Comparison of ENCODE assay signal across 2 cellular contexts in the genomic region with DNA sequence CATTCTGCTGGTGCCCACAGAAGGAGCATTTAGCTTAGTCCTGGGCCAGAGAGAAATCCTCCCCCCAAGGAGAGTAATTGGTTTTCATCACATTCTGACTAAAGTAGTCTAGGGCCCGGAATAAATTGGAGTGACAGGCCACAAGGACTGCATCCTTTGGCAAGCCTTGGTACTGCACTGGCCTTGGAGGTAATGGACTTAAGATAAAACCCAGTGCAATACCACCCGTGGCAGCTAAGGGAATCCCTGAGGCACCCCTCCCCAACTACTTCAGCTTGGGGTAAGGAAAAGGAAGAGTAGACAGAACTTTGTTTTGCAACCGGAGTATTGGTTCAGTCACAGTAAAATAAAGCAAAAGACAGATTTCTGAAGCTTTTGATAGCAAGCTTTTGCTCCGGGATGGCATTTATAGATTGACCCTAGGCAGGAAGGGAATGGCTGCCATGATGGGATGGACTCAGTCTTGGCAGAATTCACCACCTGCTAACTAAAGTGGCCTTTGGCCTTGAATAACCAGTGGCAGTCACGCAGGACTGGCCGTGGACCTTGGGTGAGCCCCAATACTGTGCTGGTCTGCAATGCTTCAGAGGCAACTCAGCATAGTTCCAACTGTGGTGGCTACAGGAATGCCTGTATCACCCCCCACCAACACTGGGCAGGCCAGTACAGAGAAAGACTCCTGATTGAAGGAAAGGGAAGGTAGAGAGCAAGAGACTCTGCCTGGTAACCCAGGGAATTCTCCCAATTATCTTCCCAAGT.
TF ChIP-seq lines count a peak whose summit lies in the region.

No MANE protein-coding gene starts in this region.

TF ChIP-seq in HCT116, 20 proteins besides CTCF, POLR2A, EP300 and RAD21:
- TF ChIP-seq POLR2AphosphoS5 (IDR thresholded peaks at IDR 0.05; ENCODE audit: low read depth, low read length) (no peak), ZFX (IDR thresholded peaks at IDR 0.05) (no peak), YY1 (IDR thresholded peaks at IDR 0.05; ENCODE audit: extremely low read depth, insufficient replicate concordance, low read depth, low read length) (no peak), SRF (IDR thresholded peaks at IDR 0.05; ENCODE audit: low read depth) (no peak), EZH2phosphoT487 (IDR thresholded peaks at IDR 0.05; ENCODE audit: borderline replicate concordance) (no peak), TCF7L2 (IDR thresholded peaks at IDR 0.05; ENCODE audit: borderline replicate concordance, extremely low read depth, insufficient read depth, insufficient read length) (no peak)
- TF ChIP-seq, protein P1, sequence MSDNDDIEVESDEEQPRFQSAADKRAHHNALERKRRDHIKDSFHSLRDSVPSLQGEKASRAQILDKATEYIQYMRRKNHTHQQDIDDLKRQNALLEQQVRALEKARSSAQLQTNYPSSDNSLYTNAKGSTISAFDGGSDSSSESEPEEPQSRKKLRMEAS (IDR thresholded peaks at IDR 0.05), result no peak
TF ChIP-seq in HCT116: peak in this region for 0.

TF ChIP-seq in H1, 55 proteins besides CTCF, POLR2A, EP300 and RAD21:
- TF ChIP-seq PHF8 (conservative IDR thresholded peaks at IDR 0.05; ENCODE audit: low read depth, low read length) (no peak), ATF2 (IDR thresholded peaks at IDR 0.05; ENCODE audit: low read length) (no peak), SIRT6 (IDR thresholded peaks at IDR 0.05; ENCODE audit: low read length) (no peak), JUN (IDR thresholded peaks at IDR 0.05; ENCODE audit: low read depth, low read length) (no peak), GABPA (IDR thresholded peaks at IDR 0.05; ENCODE audit: borderline replicate concordance, insufficient read depth, low read length) (no peak), KDM1A (IDR thresholded peaks at IDR 0.05; ENCODE audit: borderline replicate concordance, low read length) (no peak), YY1 (IDR thresholded peaks at IDR 0.05; ENCODE audit: low read depth, low read length) (no peak), GTF2F1 (IDR thresholded peaks at IDR 0.05; ENCODE audit: borderline replicate concordance, low read depth, low read length) (no peak), CEBPB (IDR thresholded peaks at IDR 0.05; ENCODE audit: low read depth, low read length) (no peak), CHD2 (IDR thresholded peaks at IDR 0.05; ENCODE audit: low read length) (no peak), SAP30 (IDR thresholded peaks at IDR 0.05; ENCODE audit: insufficient read depth, insufficient replicate concordance, low read length) (no peak), FOSL1 (IDR thresholded peaks at IDR 0.05; ENCODE audit: insufficient read depth, low read depth, low read length) (no peak), SIX5 (IDR thresholded peaks at IDR 0.05; ENCODE audit: low read depth, low read length) (no peak), HDAC6 (IDR thresholded peaks at IDR 0.05; ENCODE audit: low read depth, low read length) (no peak), EGR1 (IDR thresholded peaks at IDR 0.05; ENCODE audit: borderline replicate concordance, low read depth, low read length) (no peak), SUZ12 (IDR thresholded peaks at IDR 0.05; ENCODE audit: low read length) (no peak)
